5 cellular contexts compared by ENCODE assay signal in genomic region chr5:54561646-54562045, GRCh38.
"Had no signal": no experiment of that assay in that cellular context is flagged by ENCODE, and none has a peak within 500 bp of the region (broad histone marks: within the 10 kb centered on the region; RNA-seq: fewer than 3 reads in every experiment).

No MANE protein-coding gene starts in this region.

- ATAC-seq: GM23338, HepG2 had no signal

- DNase-seq: H9, HCEC 1CT, KBM-7 had no signal
